In the genomic region with DNA sequence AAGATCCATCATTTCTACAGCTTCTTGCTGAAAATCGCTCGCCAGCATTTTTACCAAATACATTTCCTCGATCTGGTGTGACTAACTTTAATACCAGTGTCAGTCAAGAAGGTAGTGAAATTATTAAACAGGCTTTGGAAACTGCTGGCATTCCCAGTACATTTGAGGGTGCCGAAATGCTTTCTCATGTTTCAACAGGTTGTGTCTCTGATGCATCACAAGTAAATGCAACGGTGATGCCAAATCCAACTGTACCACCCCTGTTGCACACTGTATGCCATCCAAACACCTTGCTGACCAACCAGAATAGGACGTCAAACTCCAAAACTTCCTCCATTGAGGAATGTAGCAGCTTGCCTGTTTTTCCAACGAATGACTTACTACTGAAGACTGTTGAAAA, we compare ENCODE assay signal across 24 cellular contexts.
A peak's percentile ranks its signal among the peaks of the same experiment; 100 is the strongest.
DNase-seq lines count a peak whose midpoint lies in the region; ATAC-seq, FAIRE-seq and TF ChIP-seq lines count a peak whose summit lies in the region.
"Had no signal": no experiment of that assay in that cellular context is flagged by ENCODE, and none has a peak within 500 bp of the region (broad histone marks: within the 10 kb centered on the region; RNA-seq: fewer than 3 reads in every experiment).

No MANE protein-coding gene starts in this region.

- no peaks in the 10 kb centered on the region for H4K20me1 ChIP-seq in GM12878 (ENCODE audit: control insufficient read depth, insufficient read depth)
- H4K20me1 ChIP-seq: BLaER1 had no signal

- H2AFZ ChIP-seq in GM12878 (ENCODE audit: control insufficient read depth, low read depth, low read length) = no peak overlapping the region

- no peak for DNase-seq in GM12891 (ENCODE audit: insufficient read length, low spot score)
- no peak for DNase-seq in GM12892 (ENCODE audit: insufficient read length)
- no peak for DNase-seq in H54 (ENCODE audit: insufficient read length, low spot score)
- no peak for DNase-seq in GM12878 (ENCODE audit: low read depth, low spot score)
- no peak for DNase-seq in effector CD4-positive, alpha-beta T cell
- no peak for DNase-seq in stimulated activated naive B cell treated with anti-CD40 and anti-IgM and Interleukin-4, amounts not matched to agents 10 μg/mL and 1 μg/mL and 100 μg/mL, for 72 hours
- DNase-seq: 8988T; ACHN; BE2C; C1 segment of cervical spinal cord; CD4-positive, alpha-beta memory T cell; CD4-positive, CD25-positive, alpha-beta regulatory T cell; CD8-positive, alpha-beta memory T cell; DMS 273 treated with DMSO at 0.1 percent for 48 hours; DMS153; DMS53; DMS79; DND-41; EL; GDM1 had no signal

- H3K4me3 ChIP-seq in GM12878 = no peak overlapping the region
- H3K4me3 ChIP-seq: BLaER1 had no signal

- peaks cover 3 to 31% of the 10 kb centered on the region in 2 experiments for H3K36me3 ChIP-seq in GM12878 (ENCODE audit: control insufficient read depth in 2 of 2, insufficient read depth in 2 of 2, low read length in 1 of 2)

- H3K79me2 ChIP-seq in GM12878 (ENCODE audit: control insufficient read depth, insufficient read depth, low read length) = no peaks in the 10 kb centered on the region; the same call in 1 of the 2 replicates

- H3K9me3 ChIP-seq in GM12878 (replicated peaks; ENCODE audit: control insufficient read depth, insufficient read depth, low read length) = no peaks in the 10 kb centered on the region; the same call in 1 of the 3 replicates
- H3K9me3 ChIP-seq: BE2C, BLaER1 had no signal

- no peaks in the 10 kb centered on the region for H3K27me3 ChIP-seq in GM12878 (replicated peaks in 1 of 2; ENCODE audit: control insufficient read depth in 2 of 2, insufficient read depth in 2 of 2, low read length in 1 of 2)
- H3K27me3 ChIP-seq: BE2C, BLaER1 had no signal

- POLR2A ChIA-PET in GM12878 (lab: Charles Lee) = no interaction called here

- H3K27ac ChIP-seq in GM12878 (ENCODE audit: control insufficient read depth, insufficient read depth) = no peak overlapping the region
- H3K27ac ChIP-seq: BLaER1 had no signal

- SMC1A ChIA-PET in GM12878 (lab: Charles Lee; ENCODE audit: uncharacterized antibody, unreplicated experiment) = no interaction called here

- no peak for TF ChIP-seq RAD21 in GM12878 (IDR thresholded peaks at IDR 0.05; ENCODE audit: insufficient read depth, low read depth, low read length)

- peak; percentile 5; the same call in 1 of the 2 replicates for TF ChIP-seq POLR2A in GM12891 (IDR thresholded peaks at IDR 0.05; ENCODE audit: low read depth, low read length)
- TF ChIP-seq POLR2A in GM12892 (IDR thresholded peaks at IDR 0.05; ENCODE audit: low read depth, low read length) = peak; percentile 32
- TF ChIP-seq POLR2A in H54 (IDR thresholded peaks at IDR 0.05; ENCODE audit: low read depth, low read length) = no peak
- TF ChIP-seq POLR2A in GM12878 (IDR thresholded peaks at IDR 0.05; ENCODE audit: low read depth, low read length) = no peak

- WGBS in GM12878 (ENCODE audit: insufficient coverage, insufficient replicate concordance, low lambda C conversion rate, missing lambda C conversion rate) = 96% methylated on average over 7 of the region's 7 CpGs

- no peak for TF ChIP-seq EP300 in GM12878 (IDR thresholded peaks at IDR 0.05; ENCODE audit: borderline replicate concordance in 1 of 2, control insufficient read depth in 1 of 2, low read depth in 2 of 2, low read length in 2 of 2)

- no peak overlapping the region for H3K4me3 Mint-ChIP-seq in stimulated activated naive B cell treated with anti-CD40 and anti-IgM and Interleukin-4, amounts not matched to agents 10 μg/mL and 1 μg/mL and 100 μg/mL, for 72 hours
- H3K4me3 Mint-ChIP-seq: CD14-positive monocyte; CD4-positive, alpha-beta memory T cell; CD4-positive, CD25-positive, alpha-beta regulatory T cell; CD8-positive, alpha-beta memory T cell had no signal

- FAIRE-seq in GM12891 (lab: Jason Lieb, UNC) (peak; percentile 31), GM12892 (lab: Jason Lieb, UNC) (peak; percentile 30), H54 (lab: Jason Lieb, UNC) (peak; percentile 67), GM12878 (lab: Jason Lieb, UNC) (no peak)
- FAIRE-seq: A204.1 had no signal

- no peaks in the 10 kb centered on the region for H3K27me3 Mint-ChIP-seq in stimulated activated naive B cell treated with anti-CD40 and anti-IgM and Interleukin-4, amounts not matched to agents 10 μg/mL and 1 μg/mL and 100 μg/mL, for 72 hours
- H3K27me3 Mint-ChIP-seq: CD4-positive, alpha-beta memory T cell; CD4-positive, CD25-positive, alpha-beta regulatory T cell; CD8-positive, alpha-beta memory T cell had no signal

- H3K27ac Mint-ChIP-seq in stimulated activated naive B cell treated with anti-CD40 and anti-IgM and Interleukin-4, amounts not matched to agents 10 μg/mL and 1 μg/mL and 100 μg/mL, for 72 hours = no peak overlapping the region
- H3K27ac Mint-ChIP-seq: CD14-positive monocyte; CD4-positive, alpha-beta memory T cell; CD4-positive, CD25-positive, alpha-beta regulatory T cell; CD8-positive, alpha-beta memory T cell had no signal

- ATAC-seq in GM12878 (no peak), GM19351 (IDR thresholded peaks at IDR 0.05; ENCODE audit: unreplicated experiment) (no peak)
- ATAC-seq in stimulated activated naive B cell treated with anti-CD40 and anti-IgM and Interleukin-4, amounts not matched to agents 10 μg/mL and 1 μg/mL and 100 μg/mL, for 72 hours (replicated peaks) = no peak

- CTCF ChIA-PET in GM12878 (lab: Yijun Ruan, JAX) = interaction anchor here (0.6 kb wide), 1 partner anchor 131 kb away, joined by 4 read pairs; no protein-coding TSS in a partner anchor

- H3K4me1 ChIP-seq in GM12878 (ENCODE audit: control insufficient read depth, insufficient read depth, low read length) = no peaks in the 10 kb centered on the region; the same call in 1 of the 2 replicates
- H3K4me1 ChIP-seq: BE2C, BLaER1 had no signal

- no peak overlapping the region for H3K9ac ChIP-seq in GM12878 (ENCODE audit: control insufficient read depth, insufficient read depth, low read length)
- H3K9ac ChIP-seq: BLaER1 had no signal

- no peak overlapping the region for H3K4me2 ChIP-seq in GM12878 (ENCODE audit: control insufficient read depth, insufficient read depth)
- H3K4me2 ChIP-seq: BLaER1 had no signal

- intact Hi-C loops in GM12878 (cut with micrococcal nuclease; ENCODE audit: unreplicated experiment) = no loop called here

- peaks cover 4 to 18% of the 10 kb centered on the region in 2 donors for H3K9me3 Mint-ChIP-seq in stimulated activated naive B cell treated with anti-CD40 and anti-IgM and Interleukin-4, amounts not matched to agents 10 μg/mL and 1 μg/mL and 100 μg/mL, for 72 hours
- H3K9me3 Mint-ChIP-seq: CD8-positive, alpha-beta memory T cell had no signal

- in situ Hi-C loops in GM12878 (cut with MboI) = no loop called here

- RAD21 ChIA-PET in GM12878 (lab: Charles Lee; ENCODE audit: unreplicated experiment) = no interaction called here

- H3K4me1 Mint-ChIP-seq in stimulated activated naive B cell treated with anti-CD40 and anti-IgM and Interleukin-4, amounts not matched to agents 10 μg/mL and 1 μg/mL and 100 μg/mL, for 72 hours = peaks cover 8 to 31% of the 10 kb centered on the region in 2 donors
- H3K4me1 Mint-ChIP-seq: CD14-positive monocyte had no signal

- no TSS peak for BruUV-seq in GM12878 (replicated peaks; lab: Mats Ljungman, UMichigan)

- peaks cover 45 to 73% of the 10 kb centered on the region in 2 donors for H3K36me3 Mint-ChIP-seq in stimulated activated naive B cell treated with anti-CD40 and anti-IgM and Interleukin-4, amounts not matched to agents 10 μg/mL and 1 μg/mL and 100 μg/mL, for 72 hours

- no peak for TF ChIP-seq CTCF in GM12878 (IDR thresholded peaks at IDR 0.05 in 2 of 3, conservative IDR thresholded peaks at IDR 0.05 in 1 of 3; ENCODE audit: control insufficient read depth in 2 of 3, extremely low read depth in 1 of 3, insufficient read depth in 1 of 3, low read depth in 3 of 3, low read length in 3 of 3)

TF ChIP-seq in GM12891, 5 proteins besides CTCF, POLR2A, EP300 and RAD21:
- no peak for TF ChIP-seq POU2F2 (IDR thresholded peaks at IDR 0.05; ENCODE audit: low read depth, low read length)
- TF ChIP-seq POLR2AphosphoS5 (IDR thresholded peaks at IDR 0.05; ENCODE audit: low read depth, low read length) = peak; percentile 57
- no peak for TF ChIP-seq PAX5 (IDR thresholded peaks at IDR 0.05; ENCODE audit: insufficient read depth, low read length, severe bottlenecking)

TF ChIP-seq in GM12878, 131 proteins besides CTCF, POLR2A, EP300 and RAD21 (continues in another document):
- TF ChIP-seq BRCA1 (IDR thresholded peaks at IDR 0.05; ENCODE audit: low read depth, low read length) (no peak), KDM1A (IDR thresholded peaks at IDR 0.05; ENCODE audit: borderline replicate concordance) (no peak), POLR2AphosphoS5 (IDR thresholded peaks at IDR 0.05; ENCODE audit: low read length) (0 out of 2 replicates have a peak, but pooled peaks have one; percentile 38), BACH1 (IDR thresholded peaks at IDR 0.05; ENCODE audit: borderline replicate concordance) (no peak), POLR2AphosphoS2 (IDR thresholded peaks at IDR 0.05; ENCODE audit: low read depth, low read length) (peak; percentile 62), MYC (IDR thresholded peaks at IDR 0.05; ENCODE audit: insufficient read depth, insufficient read length, insufficient replicate concordance, low read length, severe bottlenecking) (no peak)
- TF ChIP-seq, protein P1, sequence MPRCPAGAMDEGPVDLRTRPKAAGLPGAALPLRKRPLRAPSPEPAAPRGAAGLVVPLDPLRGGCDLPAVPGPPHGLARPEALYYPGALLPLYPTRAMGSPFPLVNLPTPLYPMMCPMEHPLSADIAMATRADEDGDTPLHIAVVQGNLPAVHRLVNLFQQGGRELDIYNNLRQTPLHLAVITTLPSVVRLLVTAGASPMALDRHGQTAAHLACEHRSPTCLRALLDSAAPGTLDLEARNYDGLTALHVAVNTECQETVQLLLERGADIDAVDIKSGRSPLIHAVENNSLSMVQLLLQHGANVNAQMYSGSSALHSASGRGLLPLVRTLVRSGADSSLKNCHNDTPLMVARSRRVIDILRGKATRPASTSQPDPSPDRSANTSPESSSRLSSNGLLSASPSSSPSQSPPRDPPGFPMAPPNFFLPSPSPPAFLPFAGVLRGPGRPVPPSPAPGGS (IDR thresholded peaks at IDR 0.05; ENCODE audit: borderline replicate concordance, insufficient read depth, low read depth, low read length, poor library complexity, severe bottlenecking) = no peak

Comparison
In these comparisons a context has a peak if more than half of its experiments do, and no peak if none do; other contexts are left out.
1. POLR2A ChIP-seq: peak in GM12891 (single experiment) and GM12892 (single experiment); none in H54 (single experiment) and GM12878 (single experiment).